In the genomic region with DNA sequence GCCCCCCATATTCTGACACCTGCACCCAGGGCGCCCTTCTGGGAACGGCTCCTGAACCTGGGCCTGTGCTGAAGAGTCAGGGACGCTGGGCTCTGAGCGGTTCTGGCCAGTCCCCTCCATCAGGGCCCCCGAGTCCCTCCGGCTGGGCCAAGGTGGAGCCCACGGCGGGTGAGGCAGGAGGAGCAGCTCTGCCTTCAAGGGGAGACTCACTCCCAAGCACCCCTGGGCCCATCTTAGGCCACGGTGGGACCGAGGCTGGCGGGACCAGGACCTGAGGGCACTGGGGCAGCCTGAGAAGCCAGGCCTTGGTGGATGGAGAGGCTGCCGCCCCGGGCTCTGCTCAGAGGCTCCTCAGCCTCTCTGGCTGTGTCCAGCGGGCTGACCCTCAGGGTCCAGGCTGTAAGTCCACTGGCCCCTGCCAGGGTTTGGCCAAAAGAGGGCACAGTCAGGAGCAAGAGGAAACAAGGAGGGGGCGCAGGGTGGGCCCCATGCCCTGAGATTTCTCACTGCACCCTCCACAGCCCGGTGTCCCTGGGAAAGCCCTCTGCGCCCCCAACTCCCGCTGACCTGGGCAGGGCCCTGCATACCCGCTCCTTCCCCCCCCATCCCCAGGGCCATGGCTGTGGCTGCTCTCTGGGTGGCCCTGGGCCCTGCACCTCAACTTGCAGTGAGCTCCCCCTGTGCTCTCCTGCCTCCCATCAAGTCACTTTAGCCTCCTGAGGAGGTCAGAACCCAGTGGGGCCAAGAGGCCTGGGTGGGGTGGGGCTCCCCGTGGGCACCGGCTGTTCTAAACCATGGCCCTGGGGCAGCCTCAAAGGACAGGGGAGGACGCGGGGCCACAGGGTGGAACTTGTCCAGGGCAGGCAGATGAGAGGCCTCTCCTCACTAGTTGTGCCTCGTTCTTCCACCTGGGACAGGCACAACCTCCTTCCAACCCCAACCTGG, we compare ENCODE assay signal across 19 cellular contexts.
"Had no signal": no experiment of that assay in that cellular context is flagged by ENCODE, and none has a peak within 500 bp of the region (broad histone marks: within the 10 kb centered on the region; RNA-seq: fewer than 3 reads in every experiment).

No MANE protein-coding gene starts in this region.

- H3K27me3 ChIP-seq: colonic mucosa had no signal

- H3K4me1 ChIP-seq: colonic mucosa, left ventricle myocardium inferior had no signal

- H3K27ac Mint-ChIP-seq: activated CD4-positive, alpha-beta memory T cell treated with anti-CD3 and anti-CD28 coated beads, Interleukin-2, amount 10 ng/mL, durations not matched to agents 7 days and 5 days; activated naive CD4-positive, alpha-beta T cell treated with anti-CD3 and anti-CD28 coated beads for 36 hours; memory B cell; natural killer cell treated with Interleukin-12 subunit alpha and Interleukin-12 subunit beta and Interleukin-15 and Interleukin-18, amount 100 ng/mL, for 72 hours; stimulated activated naive CD8-positive, alpha-beta T cell treated with anti-CD3 and anti-CD28 coated beads, Interleukin-15, Interleukin-2, amounts not matched to agents 100 ng/mL and 50 ng/mL, for 24 hours had no signal

- H3K36me3 ChIP-seq: colonic mucosa, left ventricle myocardium inferior had no signal

- H3K9me3 ChIP-seq: colonic mucosa had no signal

- H3K27me3 Mint-ChIP-seq: activated CD4-positive, alpha-beta memory T cell treated with anti-CD3 and anti-CD28 coated beads, Interleukin-2, amount 10 ng/mL, durations not matched to agents 7 days and 5 days; natural killer cell treated with Interleukin-12 subunit alpha and Interleukin-12 subunit beta and Interleukin-15 and Interleukin-18, amount 100 ng/mL, for 72 hours; stimulated activated naive CD8-positive, alpha-beta T cell treated with anti-CD3 and anti-CD28 coated beads, Interleukin-15, Interleukin-2, amounts not matched to agents 100 ng/mL and 50 ng/mL, for 24 hours had no signal

- H3K4me1 Mint-ChIP-seq: memory B cell had no signal

- DNase-seq: activated CD4-positive, alpha-beta memory T cell treated with anti-CD3 and anti-CD28 coated beads, Interleukin-2, amount 10 ng/mL, durations not matched to agents 7 days and 5 days; activated CD4-positive, alpha-beta T cell treated with anti-CD3 and anti-CD28 coated beads for 48 hours; activated CD4-positive, CD25-positive, alpha-beta regulatory T cell; activated naive CD4-positive, alpha-beta T cell treated with anti-CD3 and anti-CD28 coated beads for 36 hours; activated T-cell treated with anti-CD3 and anti-CD28 coated beads, Interleukin-2, amount 50 U/mL, for 4 hours; anterior cingulate cortex; central memory CD4-positive, alpha-beta T cell; colonic mucosa; erythroblast; foreskin melanocyte; left ventricle myocardium inferior; stimulated activated CD4-positive, alpha-beta T cell treated with anti-CD3 and anti-CD28 coated beads, Interleukin-2, amount 100 ng/mL, for 24 hours; T-helper 1 cell; T-helper 9 cell had no signal

- ATAC-seq: activated T-cell treated with anti-CD3 and anti-CD28 coated beads, Interleukin-2, amount 50 U/mL, for 4 hours; SK-N-SH treated with all-trans-retinoic acid at 6 μM for 48 hours had no signal

- H3K4me3 Mint-ChIP-seq: activated CD4-positive, alpha-beta memory T cell treated with anti-CD3 and anti-CD28 coated beads, Interleukin-2, amount 10 ng/mL, durations not matched to agents 7 days and 5 days; activated naive CD4-positive, alpha-beta T cell treated with anti-CD3 and anti-CD28 coated beads for 36 hours; activated T-cell treated with anti-CD3 and anti-CD28 coated beads, Interleukin-2, amount 50 U/mL, for 4 hours; memory B cell; natural killer cell treated with Interleukin-12 subunit alpha and Interleukin-12 subunit beta and Interleukin-15 and Interleukin-18, amount 100 ng/mL, for 72 hours; stimulated activated naive CD8-positive, alpha-beta T cell treated with anti-CD3 and anti-CD28 coated beads, Interleukin-15, Interleukin-2, amounts not matched to agents 100 ng/mL and 50 ng/mL, for 24 hours had no signal

- H3K27ac ChIP-seq: colonic mucosa, left ventricle myocardium inferior had no signal

- H3K4me3 ChIP-seq: colonic mucosa, left ventricle myocardium inferior had no signal

- H3K9me3 Mint-ChIP-seq: activated CD4-positive, alpha-beta memory T cell treated with anti-CD3 and anti-CD28 coated beads, Interleukin-2, amount 10 ng/mL, durations not matched to agents 7 days and 5 days; activated T-cell treated with anti-CD3 and anti-CD28 coated beads, Interleukin-2, amount 50 U/mL, for 4 hours; memory B cell; natural killer cell treated with Interleukin-12 subunit alpha and Interleukin-12 subunit beta and Interleukin-15 and Interleukin-18, amount 100 ng/mL, for 72 hours; stimulated activated naive CD8-positive, alpha-beta T cell treated with anti-CD3 and anti-CD28 coated beads, Interleukin-15, Interleukin-2, amounts not matched to agents 100 ng/mL and 50 ng/mL, for 24 hours had no signal

- H3K36me3 Mint-ChIP-seq: brain; memory B cell; natural killer cell treated with Interleukin-12 subunit alpha and Interleukin-12 subunit beta and Interleukin-15 and Interleukin-18, amount 100 ng/mL, for 72 hours had no signal
